Comparison of ENCODE assay signal across 8 cellular contexts in the genomic region with DNA sequence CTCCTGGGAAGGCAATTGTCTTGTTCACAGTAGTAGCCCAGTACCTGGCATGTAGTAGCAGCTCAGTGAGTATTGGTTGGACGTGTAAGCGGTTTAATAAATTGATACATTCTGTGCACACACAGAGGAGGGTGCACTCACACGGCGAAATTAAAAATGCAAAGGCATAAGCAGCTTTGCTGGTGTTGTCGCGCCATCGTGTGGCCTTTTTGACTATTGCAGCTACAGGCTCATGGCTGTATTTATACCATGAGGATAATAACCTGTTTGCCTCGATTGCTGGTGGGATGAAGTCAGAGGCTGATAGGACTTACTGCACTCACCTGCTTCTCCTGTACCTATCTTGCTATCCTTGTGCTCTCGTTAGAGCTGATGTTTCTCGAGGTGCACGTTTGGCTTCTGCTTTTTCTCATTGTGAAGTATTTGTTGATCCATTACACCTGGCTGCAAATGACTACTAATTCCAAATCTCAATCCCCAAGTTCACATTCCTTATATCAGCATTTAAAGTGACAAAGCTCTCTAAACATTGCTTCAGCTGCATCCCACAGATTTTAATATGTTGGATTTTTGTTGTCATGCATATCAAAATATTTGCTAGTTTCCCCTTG.
DNase-seq lines count a peak whose midpoint lies in the region; ATAC-seq and TF ChIP-seq lines count a peak whose summit lies in the region.

No MANE protein-coding gene starts in this region.

- H3K14ac ChIP-seq in neuronal stem cell (ENCODE audit: low read length) = no peak overlapping the region

- no peak overlapping the region for H3K23ac ChIP-seq in neuronal stem cell (ENCODE audit: low read depth, low read length, poor library complexity)

- no peak overlapping the region for H2BK12ac ChIP-seq in neuronal stem cell (ENCODE audit: low read length)

- H3K4me3 ChIP-seq in NT2/D1 (ENCODE audit: insufficient read length, low read depth) (no peak overlapping the region), fibroblast of mammary gland (ENCODE audit: control insufficient read depth, low read depth, low read length) (no peak overlapping the region), neuronal stem cell (ENCODE audit: low read length in 2 of 2) (no peak overlapping the region), tibial artery (no peak overlapping the region)

- no peak overlapping the region for H3K27ac ChIP-seq in neuronal stem cell (replicated peaks; ENCODE audit: low read length)
- no peak overlapping the region for H3K27ac ChIP-seq in tibial artery

- no peak overlapping the region for H2AFZ ChIP-seq in neuronal stem cell (ENCODE audit: low read length)

- no peak overlapping the region for H3K4me2 ChIP-seq in neuronal stem cell (ENCODE audit: insufficient read depth, low read length, poor library complexity, severe bottlenecking)

- no peaks in the 10 kb centered on the region for H3K4me1 ChIP-seq in NT2/D1 (ENCODE audit: insufficient read depth, insufficient read length)
- no peaks in the 10 kb centered on the region for H3K4me1 ChIP-seq in neuronal stem cell (ENCODE audit: control insufficient read depth in 2 of 2, insufficient read depth in 1 of 2, low read depth in 1 of 2, low read length in 2 of 2)
- H3K4me1 ChIP-seq in tibial artery = no peaks in the 10 kb centered on the region

- H2AK5ac ChIP-seq in neuronal stem cell (ENCODE audit: low read depth, low read length) = no peak overlapping the region

- H3K9me3 ChIP-seq in NT2/D1 (ENCODE audit: insufficient read depth, low read length) = peaks cover 20% of the 10 kb centered on the region
- peaks cover 3 to 5% of the 10 kb centered on the region in 2 donors for H3K9me3 ChIP-seq in neuronal stem cell (replicated peaks in 1 of 2; ENCODE audit: control insufficient read depth in 2 of 2, insufficient read depth in 1 of 2, low read depth in 1 of 2, low read length in 2 of 2)
- H3K9me3 ChIP-seq in tibial artery = peaks cover 4 to 12% (median 4%) of the 10 kb centered on the region in 3 donors

- no peak overlapping the region for H4K91ac ChIP-seq in neuronal stem cell (ENCODE audit: low read depth, low read length, poor library complexity)

- H3K27me3 ChIP-seq in NT2/D1 (ENCODE audit: insufficient read depth, insufficient read length) (no peaks in the 10 kb centered on the region), neuronal stem cell (ENCODE audit: control insufficient read depth in 3 of 3, insufficient read depth in 3 of 3, low read depth in 1 of 3, low read length in 3 of 3) (no peaks in the 10 kb centered on the region), tibial artery (peaks cover 0 to 2% of the 10 kb centered on the region in 2 donors)

- intact Hi-C loops in tibial artery (cut with DNase I; ENCODE audit: low total_unique reads) = no loop called here

- H3K36me3 ChIP-seq in NT2/D1 (ENCODE audit: insufficient read depth, insufficient read length, low read length) (no peaks in the 10 kb centered on the region), neuronal stem cell (replicated peaks in 1 of 2; ENCODE audit: control insufficient read depth in 2 of 2, insufficient read depth in 2 of 2, low read length in 2 of 2) (no peaks in the 10 kb centered on the region), tibial artery (no peaks in the 10 kb centered on the region)

- WGBS in neuronal stem cell (ENCODE audit: extremely low coverage in 2 of 2, insufficient read length in 2 of 2, insufficient replicate concordance in 1 of 2), 2 donors = no CpG with 5 or more reads among the region's 11 CpGs

- DNase-seq in CMK (ENCODE audit: low read depth) = peak; percentile 20
- peak; percentile 8 for DNase-seq in HPDE6-E6E7 (ENCODE audit: extremely low spot score)
- DNase-seq in NT2/D1 (ENCODE audit: low read depth, low spot score) = peak; percentile 42
- peak; percentile 55 for DNase-seq in activated T-cell treated with anti-CD3 and anti-CD28 coated beads for 4 hours
- peak; percentile 61 for DNase-seq in fibroblast of mammary gland (ENCODE audit: low read depth)
- peak; percentile 69 for DNase-seq in neuronal stem cell (ENCODE audit: low spot score)
- DNase-seq in tibial artery = peak in 1 of 2 donors; percentile 68

- H3K4ac ChIP-seq in neuronal stem cell (ENCODE audit: low read length) = no peak overlapping the region

- H4K8ac ChIP-seq in neuronal stem cell (ENCODE audit: low read depth, low read length) = no peak overlapping the region

- H3K18ac ChIP-seq in neuronal stem cell (ENCODE audit: low read length) = no peak overlapping the region

- no peak overlapping the region for H2BK5ac ChIP-seq in neuronal stem cell (ENCODE audit: low read length)

- H2BK15ac ChIP-seq in neuronal stem cell (ENCODE audit: low read length) = no peak overlapping the region

- H2BK120ac ChIP-seq in neuronal stem cell (ENCODE audit: low read depth, low read length) = no peak overlapping the region

- peak; percentile 87 for TF ChIP-seq CTCF in fibroblast of mammary gland (conservative IDR thresholded peaks at IDR 0.05; ENCODE audit: control insufficient read depth, insufficient read depth, low read depth, low read length)
- TF ChIP-seq CTCF in tibial artery (IDR thresholded peaks at IDR 0.05) = peak; percentile 65 to 72

- H3K9ac ChIP-seq in NT2/D1 (ENCODE audit: insufficient read length, low read depth) = no peak overlapping the region
- no peak overlapping the region for H3K9ac ChIP-seq in neuronal stem cell (ENCODE audit: low read depth, low read length, poor library complexity)

- no peaks in the 10 kb centered on the region for H3K79me1 ChIP-seq in neuronal stem cell (ENCODE audit: low read depth, low read length)

- ATAC-seq in GM19455 (IDR thresholded peaks at IDR 0.05; ENCODE audit: unreplicated experiment) = peak; percentile 86
